8 cellular contexts compared by ENCODE assay signal in genomic region chr10:132186488-132187413, GRCh38. TPM values are rescaled to one million over a fixed set of nuclear protein-coding genes. Genes with fewer than 3 reads are reported as not detected.
DNase-seq lines count a peak whose midpoint lies in the region; ATAC-seq and TF ChIP-seq lines count a peak whose summit lies in the region.

TSS of gene DPYSL4 (plus strand) at chr10:132186948. CDS start at chr10:132187064, 116 bp downstream.

- H2BK12ac ChIP-seq in trophoblast cell (ENCODE audit: low read length) = no peak within 1 kb of the TSS

- no peak within 1 kb of the TSS for H3K4ac ChIP-seq in trophoblast cell (ENCODE audit: low read depth, low read length)

- intact Hi-C loops in A673 (cut with micrococcal nuclease; ENCODE audit: unreplicated experiment) = no loop called here

- no CpG with 5 or more reads among the region's 106 CpGs for WGBS in trophoblast cell (ENCODE audit: extremely low coverage, insufficient coverage, insufficient read length)

- no peak within 1 kb of the TSS for H3K18ac ChIP-seq in trophoblast cell (ENCODE audit: low read length)

- CTCF ChIA-PET in A673 (lab: Charles Lee) = no interaction called here

- no peaks in the 10 kb centered on the region for H3K79me2 ChIP-seq in trophoblast cell (ENCODE audit: control insufficient read depth, insufficient read depth, low read length, poor library complexity)

- H3K27me3 ChIP-seq in A673 (replicated peaks; ENCODE audit: insufficient read depth, low read depth, low read length, poor library complexity) (peaks cover 51% of the 10 kb centered on the region), H7 (ENCODE audit: control insufficient read depth, insufficient read depth, low read length) (peaks cover 46% of the 10 kb centered on the region), trophoblast cell (ENCODE audit: insufficient read depth, low read length) (peaks cover 47% of the 10 kb centered on the region)

- BruUV-seq in A673 (replicated peaks; lab: Mats Ljungman, UMichigan) = no TSS peak

- no peak within 1 kb of the TSS for H4K12ac ChIP-seq in trophoblast cell (ENCODE audit: low read depth, low read length)

- no peak for ATAC-seq in GM19397 (IDR thresholded peaks at IDR 0.05; ENCODE audit: unreplicated experiment)

- H3K4me3 ChIP-seq in A673 (ENCODE audit: low read depth, low read length, poor library complexity, severe bottlenecking) = peak within 1 kb of the TSS; percentile 65
- peak within 1 kb of the TSS; percentile 49 for H3K4me3 ChIP-seq in H7 (ENCODE audit: insufficient read depth, low read depth, low read length)
- peak within 1 kb of the TSS; percentile 62 for H3K4me3 ChIP-seq in trophoblast cell (ENCODE audit: low read depth, low read length)

- TF ChIP-seq CTCF in A673 (conservative IDR thresholded peaks at IDR 0.05; ENCODE audit: low read depth, low read length) = no peak

- no peak within 1 kb of the TSS for H4K91ac ChIP-seq in trophoblast cell (ENCODE audit: low read depth, low read length)

- H2BK120ac ChIP-seq in trophoblast cell (ENCODE audit: insufficient read depth, low read length, poor library complexity) = no peak within 1 kb of the TSS

- H4K8ac ChIP-seq in trophoblast cell (ENCODE audit: low read depth, low read length) = no peak within 1 kb of the TSS

- H2BK5ac ChIP-seq in trophoblast cell (ENCODE audit: low read depth, low read length, poor library complexity) = no peak within 1 kb of the TSS

- POLR2A ChIA-PET in A673 (lab: Charles Lee; ENCODE audit: low non-redundant PET) = no interaction called here

- H3K36me3 ChIP-seq in A673 (ENCODE audit: insufficient read depth, low read length, poor library complexity, severe bottlenecking) = no peaks in the 10 kb centered on the region
- H3K36me3 ChIP-seq in H7 (replicated peaks; ENCODE audit: control insufficient read depth, insufficient read depth, low read length) = no peaks in the 10 kb centered on the region
- H3K36me3 ChIP-seq in trophoblast cell (ENCODE audit: control insufficient read depth in 1 of 2, insufficient read depth in 2 of 2, low read length in 2 of 2) = no peaks in the 10 kb centered on the region

- H2AK5ac ChIP-seq in trophoblast cell (ENCODE audit: low read length) = no peak within 1 kb of the TSS

- H3K23ac ChIP-seq in trophoblast cell (ENCODE audit: low read length) = no peak within 1 kb of the TSS

- H3K9me3 ChIP-seq in A673 (ENCODE audit: low read depth, low read length, poor library complexity, severe bottlenecking) = no peaks in the 10 kb centered on the region
- H3K9me3 ChIP-seq in trophoblast cell (ENCODE audit: insufficient read depth, low read depth, low read length) = peaks cover 10% of the 10 kb centered on the region

- peak within 1 kb of the TSS; percentile 50 for H3K27ac ChIP-seq in A673 (ENCODE audit: low read depth, low read length, poor library complexity, severe bottlenecking)
- H3K27ac ChIP-seq in trophoblast cell (ENCODE audit: low read depth, low read length) = no peak within 1 kb of the TSS

- no peaks in the 10 kb centered on the region for H3K79me1 ChIP-seq in trophoblast cell (ENCODE audit: low read length)

- DNase-seq in A673 (ENCODE audit: low spot score) = no peak
- peak; percentile 99 for DNase-seq in H7
- DNase-seq in activated CD8-positive, alpha-beta memory T cell treated with anti-CD3 and anti-CD28 coated beads, Interleukin-2, amount 50 U/mL, for 4 hours = peak; percentile 36
- DNase-seq in glomerular visceral epithelial cell (ENCODE audit: extremely low spot score) = peak; percentile 46
- DNase-seq in trophoblast cell = no peak
- no peak for DNase-seq in NCI-H2107 (lab: John Stamatoyannopoulos, UW)
- no peak for DNase-seq in NCI-H510A treated with DMSO at 0.1 percent for 48 hours (lab: John Stamatoyannopoulos, UW)

- H2AFZ ChIP-seq in trophoblast cell (ENCODE audit: insufficient read depth, low read length, poor library complexity) = no peak within 1 kb of the TSS

- H3K4me2 ChIP-seq in trophoblast cell (ENCODE audit: low read length) = peak within 1 kb of the TSS; percentile 55

- peaks cover 10% of the 10 kb centered on the region for H3K4me1 ChIP-seq in A673 (ENCODE audit: insufficient read depth, low read length, poor library complexity, severe bottlenecking)
- peaks cover 0 to 6% of the 10 kb centered on the region in 2 experiments for H3K4me1 ChIP-seq in trophoblast cell (ENCODE audit: control insufficient read depth in 1 of 2, insufficient read depth in 2 of 2, low read length in 2 of 2)

- no peak within 1 kb of the TSS for H3K9ac ChIP-seq in trophoblast cell (ENCODE audit: low read length)

- H3K14ac ChIP-seq in trophoblast cell (ENCODE audit: low read length) = no peak within 1 kb of the TSS

RNA-seq across cellular contexts. Expression of gene DPYSL4, which starts in this region (rescaled TPM):
- total RNA-seq in A673 (2021) = 13.1 and 18.2 TPM in 2 replicates
- 7.6 and 9.1 TPM in 2 replicates for total RNA-seq in H7 (2014; rRNA removed; shearing (Covaris generic))
- polyA plus RNA-seq in trophoblast cell (2013) = 2.4 and 2.8 TPM in 2 replicates

Comparison
In these comparisons a context has a peak if more than half of its experiments do, and no peak if none do; other contexts are left out.
1. DNase-seq: peak in H7 (single experiment), activated CD8-positive, alpha-beta memory T cell treated with anti-CD3 and anti-CD28 coated beads, Interleukin-2, amount 50 U/mL, for 4 hours (single experiment) and glomerular visceral epithelial cell (single experiment); none in A673 (single experiment), trophoblast cell (0 of 2), NCI-H2107 (single experiment) and NCI-H510A treated with DMSO at 0.1 percent for 48 hours (single experiment).
2. Peak in every context shown above with its lines, with median percentiles within 50 percentile points of each other: H3K4me3 ChIP-seq.